1 cellular context compared by ENCODE assay signal in the genomic region with DNA sequence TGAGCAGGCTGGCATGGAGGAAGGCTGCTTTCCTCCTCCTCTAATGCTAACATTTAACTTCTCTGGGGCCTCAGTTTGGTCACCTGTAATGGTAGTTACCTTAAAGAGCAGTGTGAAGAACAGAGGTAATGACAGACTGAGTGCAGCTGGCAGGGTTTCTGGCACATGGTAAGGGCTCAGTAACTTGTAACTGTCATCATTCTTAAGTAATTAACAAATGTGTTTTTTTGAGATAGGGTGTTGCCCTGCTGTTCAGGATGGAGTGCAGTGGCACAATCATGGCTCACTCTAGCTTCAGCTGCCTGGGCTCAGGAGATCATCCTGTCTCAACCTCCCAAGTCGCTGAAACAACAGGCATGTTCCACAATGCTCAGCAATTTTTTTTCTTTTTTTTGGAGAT.
TF ChIP-seq lines count a peak whose summit lies in the region.

No MANE protein-coding gene starts in this region.

TF ChIP-seq in HepG2, 621 proteins besides CTCF, POLR2A, EP300 and RAD21 (continued from another document):
- no peak for TF ChIP-seq ZBTB40 (IDR thresholded peaks at IDR 0.05)
- no peak for TF ChIP-seq ZBTB40 (CRISPR knock-in tag; IDR thresholded peaks at IDR 0.05)
TF ChIP-seq in HepG2: peak in this region for 0.
